25 cellular contexts compared by ENCODE assay signal in genomic region chr12:119644930-119645329, GRCh38. TPM values are rescaled to one million over a fixed set of nuclear protein-coding genes. Genes with fewer than 3 reads are reported as not detected.
"Had no signal": no experiment of that assay in that cellular context is flagged by ENCODE, and none has a peak within 500 bp of the region (broad histone marks: within the 10 kb centered on the region; RNA-seq: fewer than 3 reads in every experiment).

No MANE protein-coding gene starts in this region.

- H3K27ac ChIP-seq: coronary artery, esophagus squamous epithelium, left lung, pancreas, right atrium auricular region, thoracic aorta, tibial nerve, upper lobe of left lung had no signal

- H3K9me3 ChIP-seq: esophagus squamous epithelium, left lung, mucosa of descending colon, pancreas, right atrium auricular region, thoracic aorta, tibial nerve, upper lobe of left lung had no signal

- ATAC-seq: left cardiac atrium; left lung; mucosa of descending colon; naive thymus-derived CD8-positive, alpha-beta T cell; pancreas; sciatic nerve; stimulated activated naive B cell treated with anti-CD40 and anti-IgM and Interleukin-4, amounts not matched to agents 10 μg/mL and 1 μg/mL and 100 μg/mL, for 72 hours had no signal

- H3K36me3 ChIP-seq: esophagus squamous epithelium, left lung, pancreas, right atrium auricular region, thoracic aorta, tibial nerve, upper lobe of left lung had no signal

- DNase-seq: dermis blood vessel endothelial cell; effector memory CD4-positive, alpha-beta T cell; esophagus squamous epithelium; head of caudate nucleus; kidney; left cardiac atrium; left lung; mesenchymal stem cell; mucosa of descending colon; naive thymus-derived CD8-positive, alpha-beta T cell; nephron progenitor cell; occipital lobe; pancreas; small intestine; stimulated activated CD4-positive, alpha-beta T cell treated with anti-CD3 and anti-CD28 coated beads, Interleukin-15, amount 100 ng/mL, for 24 hours; stimulated activated CD4-positive, alpha-beta T cell treated with anti-CD3 and anti-CD28 coated beads, Interleukin-2, amount 100 ng/mL, for 48 hours; stimulated activated naive B cell treated with anti-CD40 and anti-IgM and Interleukin-4, amounts not matched to agents 10 μg/mL and 1 μg/mL and 100 μg/mL, for 72 hours; upper lobe of left lung had no signal

- H3K4me3 ChIP-seq: coronary artery, esophagus squamous epithelium, left lung, mucosa of descending colon, pancreas, right atrium auricular region, thoracic aorta, tibial nerve, upper lobe of left lung had no signal

- H3K27me3 ChIP-seq: esophagus squamous epithelium, left lung, pancreas, right atrium auricular region, tibial nerve, upper lobe of left lung had no signal

- H3K4me1 ChIP-seq: esophagus squamous epithelium, left lung, pancreas, right atrium auricular region, tibial nerve, upper lobe of left lung had no signal

RNA-seq across cellular contexts. Expression of gene TMEM233, which starts 51.4 kb away (rescaled TPM):
- total RNA-seq: mesothelial cell of epicardium; naive thymus-derived CD8-positive, alpha-beta T cell; occipital lobe; progenitor cell of endocrine pancreas had no signal
- polyA plus RNA-seq: naive thymus-derived CD8-positive, alpha-beta T cell had no signal
